ENCODE assay signal across 17 cellular contexts in the genomic region with DNA sequence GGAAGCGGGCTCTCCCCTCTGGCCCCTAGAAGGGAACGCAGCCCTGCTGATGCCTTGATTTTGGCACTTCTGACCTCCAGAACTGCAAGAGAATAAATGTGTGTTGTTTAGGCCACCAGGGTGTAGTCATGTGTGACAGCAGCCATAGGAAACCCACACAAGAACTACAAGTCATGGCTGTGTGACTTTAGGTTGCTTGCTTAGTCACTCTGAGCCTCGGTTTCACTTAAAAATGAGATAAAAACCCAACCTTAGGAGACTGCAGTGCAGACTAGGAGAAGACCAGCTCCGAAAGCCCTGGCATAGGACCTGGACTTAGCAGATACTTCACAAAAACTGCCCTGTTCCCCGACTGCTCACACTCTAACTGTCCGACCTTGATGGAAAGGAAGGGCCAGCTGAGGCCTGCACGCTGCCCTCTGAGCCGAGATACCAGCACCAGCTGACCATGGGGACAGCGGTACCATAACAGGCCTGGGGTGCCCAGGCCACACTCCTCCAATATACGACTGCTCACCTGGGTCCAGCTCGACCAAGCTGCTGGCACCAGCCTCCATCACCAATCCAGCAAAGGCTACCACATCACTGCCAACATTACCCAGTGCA.
"Had no signal": no experiment of that assay in that cellular context is flagged by ENCODE, and none has a peak within 500 bp of the region (broad histone marks: within the 10 kb centered on the region; RNA-seq: fewer than 3 reads in every experiment).

No MANE protein-coding gene starts in this region.

- H3K4me1 ChIP-seq: foreskin keratinocyte had no signal

- H3K27me3 Mint-ChIP-seq: activated CD4-positive, alpha-beta memory T cell treated with anti-CD3 and anti-CD28 coated beads for 36 hours had no signal

- DNase-seq: activated CD4-positive, alpha-beta memory T cell treated with anti-CD3 and anti-CD28 coated beads for 36 hours; activated effector memory CD4-positive, alpha-beta T cell treated with Interleukin-2 at 50 U/mL for 16 hours; activated naive CD4-positive, alpha-beta T cell treated with anti-CD3 and anti-CD28 coated beads, Interleukin-2, amount 50 U/mL, for 16 hours; activated T-cell treated with anti-CD3 and anti-CD28 coated beads, Interleukin-2, amount 50 U/mL, for 4 hours; amniotic stem cell; central memory CD4-positive, alpha-beta T cell; effector CD4-positive, alpha-beta T cell; foreskin keratinocyte; immature natural killer cell; mesendoderm; spleen; T-helper 1 cell; T1000 had no signal

- H3K9me3 Mint-ChIP-seq: activated CD4-positive, alpha-beta memory T cell treated with anti-CD3 and anti-CD28 coated beads for 36 hours; activated T-cell treated with anti-CD3 and anti-CD28 coated beads, Interleukin-2, amount 50 U/mL, for 4 hours; immature natural killer cell; natural killer cell treated with Interleukin-12 subunit alpha and Interleukin-12 subunit beta and Interleukin-15 and Interleukin-18, amount 100 ng/mL, for 72 hours had no signal

- H3K4me3 Mint-ChIP-seq: activated CD4-positive, alpha-beta memory T cell treated with anti-CD3 and anti-CD28 coated beads for 36 hours; activated T-cell treated with anti-CD3 and anti-CD28 coated beads, Interleukin-2, amount 50 U/mL, for 4 hours; immature natural killer cell; natural killer cell treated with Interleukin-12 subunit alpha and Interleukin-12 subunit beta and Interleukin-15 and Interleukin-18, amount 100 ng/mL, for 72 hours had no signal

- H3K27ac ChIP-seq: coronary artery, foreskin keratinocyte, thoracic aorta had no signal

- H3K4me1 Mint-ChIP-seq: immature natural killer cell had no signal

- ATAC-seq: activated T-cell treated with anti-CD3 and anti-CD28 coated beads, Interleukin-2, amount 50 U/mL, for 4 hours; foreskin keratinocyte; natural killer cell treated with Interleukin-12 subunit alpha and Interleukin-12 subunit beta and Interleukin-15 and Interleukin-18, amount 100 ng/mL, for 72 hours; sciatic nerve had no signal

- H3K9me3 ChIP-seq: spleen, thoracic aorta had no signal

- H3K27me3 ChIP-seq: foreskin keratinocyte, spleen had no signal

- H3K4me3 ChIP-seq: coronary artery, spleen, thoracic aorta had no signal

- H3K36me3 ChIP-seq: spleen, thoracic aorta had no signal

- H3K36me3 Mint-ChIP-seq: activated CD4-positive, alpha-beta memory T cell treated with anti-CD3 and anti-CD28 coated beads for 36 hours; immature natural killer cell; natural killer cell treated with Interleukin-12 subunit alpha and Interleukin-12 subunit beta and Interleukin-15 and Interleukin-18, amount 100 ng/mL, for 72 hours had no signal

- H3K27ac Mint-ChIP-seq: activated CD4-positive, alpha-beta memory T cell treated with anti-CD3 and anti-CD28 coated beads for 36 hours; natural killer cell treated with Interleukin-12 subunit alpha and Interleukin-12 subunit beta and Interleukin-15 and Interleukin-18, amount 100 ng/mL, for 72 hours had no signal
